ENCODE assay signal across 1 cellular context in the genomic region with DNA sequence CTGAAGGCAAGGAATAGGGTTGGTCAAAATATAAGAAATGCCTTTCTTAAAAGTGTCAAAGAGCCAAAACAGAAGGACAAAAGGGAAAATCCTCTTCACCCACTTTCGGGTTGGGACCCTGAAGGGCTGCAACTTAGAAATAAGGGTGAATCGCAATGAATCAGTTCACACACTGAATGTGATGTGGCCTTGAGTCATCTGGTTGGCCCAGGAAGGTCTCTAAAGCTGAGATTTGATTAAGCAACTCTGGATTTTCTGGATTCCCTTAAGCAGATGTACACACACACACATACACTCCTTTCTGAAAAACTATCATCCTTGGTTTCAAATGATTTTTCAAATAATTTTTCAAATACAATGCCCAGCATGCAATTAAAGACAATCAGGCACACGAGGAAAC.
TF ChIP-seq lines count a peak whose summit lies in the region.

No MANE protein-coding gene starts in this region.

TF ChIP-seq in SK-N-SH, 30 proteins besides CTCF, POLR2A, EP300 and RAD21 (continued from another document):
- TF ChIP-seq, protein P1, sequence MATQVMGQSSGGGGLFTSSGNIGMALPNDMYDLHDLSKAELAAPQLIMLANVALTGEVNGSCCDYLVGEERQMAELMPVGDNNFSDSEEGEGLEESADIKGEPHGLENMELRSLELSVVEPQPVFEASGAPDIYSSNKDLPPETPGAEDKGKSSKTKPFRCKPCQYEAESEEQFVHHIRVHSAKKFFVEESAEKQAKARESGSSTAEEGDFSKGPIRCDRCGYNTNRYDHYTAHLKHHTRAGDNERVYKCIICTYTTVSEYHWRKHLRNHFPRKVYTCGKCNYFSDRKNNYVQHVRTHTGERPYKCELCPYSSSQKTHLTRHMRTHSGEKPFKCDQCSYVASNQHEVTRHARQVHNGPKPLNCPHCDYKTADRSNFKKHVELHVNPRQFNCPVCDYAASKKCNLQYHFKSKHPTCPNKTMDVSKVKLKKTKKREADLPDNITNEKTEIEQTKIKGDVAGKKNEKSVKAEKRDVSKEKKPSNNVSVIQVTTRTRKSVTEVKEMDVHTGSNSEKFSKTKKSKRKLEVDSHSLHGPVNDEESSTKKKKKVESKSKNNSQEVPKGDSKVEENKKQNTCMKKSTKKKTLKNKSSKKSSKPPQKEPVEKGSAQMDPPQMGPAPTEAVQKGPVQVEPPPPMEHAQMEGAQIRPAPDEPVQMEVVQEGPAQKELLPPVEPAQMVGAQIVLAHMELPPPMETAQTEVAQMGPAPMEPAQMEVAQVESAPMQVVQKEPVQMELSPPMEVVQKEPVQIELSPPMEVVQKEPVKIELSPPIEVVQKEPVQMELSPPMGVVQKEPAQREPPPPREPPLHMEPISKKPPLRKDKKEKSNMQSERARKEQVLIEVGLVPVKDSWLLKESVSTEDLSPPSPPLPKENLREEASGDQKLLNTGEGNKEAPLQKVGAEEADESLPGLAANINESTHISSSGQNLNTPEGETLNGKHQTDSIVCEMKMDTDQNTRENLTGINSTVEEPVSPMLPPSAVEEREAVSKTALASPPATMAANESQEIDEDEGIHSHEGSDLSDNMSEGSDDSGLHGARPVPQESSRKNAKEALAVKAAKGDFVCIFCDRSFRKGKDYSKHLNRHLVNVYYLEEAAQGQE (IDR thresholded peaks at IDR 0.05; ENCODE audit: low read depth, low read length), result no peak
TF ChIP-seq in SK-N-SH: peak in this region for 1.
